In genomic region chr9:124054671-124055212, GRCh38 we compare ENCODE assay signal across 8 cellular contexts. TPM values are rescaled to one million over a fixed set of nuclear protein-coding genes. Genes with fewer than 3 reads are reported as not detected.
DNase-seq lines count a peak whose midpoint lies in the region; ATAC-seq lines count a peak whose summit lies in the region.

No MANE protein-coding gene starts in this region.

- no peaks in the 10 kb centered on the region for H3K36me3 Mint-ChIP-seq in activated naive CD8-positive, alpha-beta T cell treated with anti-CD3 and anti-CD28 coated beads, Interleukin-2, amount 50 U/mL, for 24 hours (ENCODE audit: low read depth)
- no peaks in the 10 kb centered on the region for H3K36me3 Mint-ChIP-seq in stimulated activated naive B cell treated with anti-CD40 and anti-IgM and Interleukin-4, amounts not matched to agents 10 μg/mL and 1 μg/mL and 100 μg/mL, for 72 hours

- DNase-seq in DMS 273 (lab: John Stamatoyannopoulos, UW; ENCODE audit: unreplicated experiment) (peak; percentile 12), DMS 273 treated with DMSO at 0.1 percent for 48 hours (lab: John Stamatoyannopoulos, UW) (no peak), left ventricle myocardium superior (no peak), activated gamma-delta T cell (lab: John Stamatoyannopoulos, UW) (no peak)
- peak; percentile 26 for DNase-seq in activated naive CD8-positive, alpha-beta T cell treated with anti-CD3 and anti-CD28 coated beads, Interleukin-2, amount 50 U/mL, for 24 hours
- peak; percentile 36 for DNase-seq in stimulated activated naive B cell treated with anti-CD40 and anti-IgM and Interleukin-4, amounts not matched to agents 10 μg/mL and 1 μg/mL and 100 μg/mL, for 72 hours

- no peaks in the 10 kb centered on the region for H3K9me3 Mint-ChIP-seq in activated naive CD8-positive, alpha-beta T cell treated with anti-CD3 and anti-CD28 coated beads, Interleukin-2, amount 50 U/mL, for 24 hours
- peaks cover 5 to 11% of the 10 kb centered on the region in 2 donors for H3K9me3 Mint-ChIP-seq in stimulated activated naive B cell treated with anti-CD40 and anti-IgM and Interleukin-4, amounts not matched to agents 10 μg/mL and 1 μg/mL and 100 μg/mL, for 72 hours

- peaks cover 61% of the 10 kb centered on the region for H3K27me3 Mint-ChIP-seq in activated naive CD8-positive, alpha-beta T cell treated with anti-CD3 and anti-CD28 coated beads, Interleukin-2, amount 50 U/mL, for 24 hours
- peaks cover 56 to 74% of the 10 kb centered on the region in 2 donors for H3K27me3 Mint-ChIP-seq in stimulated activated naive B cell treated with anti-CD40 and anti-IgM and Interleukin-4, amounts not matched to agents 10 μg/mL and 1 μg/mL and 100 μg/mL, for 72 hours

- H3K27ac Mint-ChIP-seq in activated naive CD8-positive, alpha-beta T cell treated with anti-CD3 and anti-CD28 coated beads, Interleukin-2, amount 50 U/mL, for 24 hours: no peak overlapping the region
- peak overlapping the region; percentile 39 for H3K27ac Mint-ChIP-seq in stimulated activated naive B cell treated with anti-CD40 and anti-IgM and Interleukin-4, amounts not matched to agents 10 μg/mL and 1 μg/mL and 100 μg/mL, for 72 hours

- H3K4me3 Mint-ChIP-seq in activated naive CD8-positive, alpha-beta T cell treated with anti-CD3 and anti-CD28 coated beads, Interleukin-2, amount 50 U/mL, for 24 hours: peak overlapping the region; percentile 9
- no peak overlapping the region for H3K4me3 Mint-ChIP-seq in stimulated activated naive B cell treated with anti-CD40 and anti-IgM and Interleukin-4, amounts not matched to agents 10 μg/mL and 1 μg/mL and 100 μg/mL, for 72 hours

- intact Hi-C loops in left ventricle myocardium superior (cut with micrococcal nuclease): no loop called here

- ATAC-seq in GM21390 (IDR thresholded peaks at IDR 0.05; ENCODE audit: unreplicated experiment) (peak; percentile 93), HG03521 (IDR thresholded peaks at IDR 0.05; ENCODE audit: unreplicated experiment) (peak; percentile 92), left ventricle myocardium superior (no peak)
- peak; percentile 99 for ATAC-seq in activated naive CD8-positive, alpha-beta T cell treated with anti-CD3 and anti-CD28 coated beads, Interleukin-2, amount 50 U/mL, for 24 hours
- ATAC-seq in stimulated activated naive B cell treated with anti-CD40 and anti-IgM and Interleukin-4, amounts not matched to agents 10 μg/mL and 1 μg/mL and 100 μg/mL, for 72 hours (replicated peaks): peak; percentile 94 to 97

- peaks cover 4% of the 10 kb centered on the region for H3K4me1 Mint-ChIP-seq in activated naive CD8-positive, alpha-beta T cell treated with anti-CD3 and anti-CD28 coated beads, Interleukin-2, amount 50 U/mL, for 24 hours
- H3K4me1 Mint-ChIP-seq in stimulated activated naive B cell treated with anti-CD40 and anti-IgM and Interleukin-4, amounts not matched to agents 10 μg/mL and 1 μg/mL and 100 μg/mL, for 72 hours: no peaks in the 10 kb centered on the region

RNA-seq across cellular contexts. Expression of gene LHX2, which starts 43.2 kb away (rescaled TPM):
- total RNA-seq in left ventricle myocardium superior: not detected

Comparison
In these comparisons a context has a peak if more than half of its experiments do, and no peak if none do; other contexts are left out.
1. DNase-seq: peak in DMS 273 (single experiment), activated naive CD8-positive, alpha-beta T cell treated with anti-CD3 and anti-CD28 coated beads, Interleukin-2, amount 50 U/mL, for 24 hours (single experiment) and stimulated activated naive B cell treated with anti-CD40 and anti-IgM and Interleukin-4, amounts not matched to agents 10 μg/mL and 1 μg/mL and 100 μg/mL, for 72 hours (single experiment); none in DMS 273 treated with DMSO at 0.1 percent for 48 hours (single experiment), left ventricle myocardium superior (single experiment) and activated gamma-delta T cell (single experiment).